In genomic region chr1:212791676-212792395, GRCh38 we compare ENCODE assay signal across 8 cellular contexts. TPM values are rescaled to one million over a fixed set of nuclear protein-coding genes. Genes with fewer than 3 reads are reported as not detected.
A peak's percentile ranks its signal among the peaks of the same experiment; 100 is the strongest.
DNase-seq lines count a peak whose midpoint lies in the region; ATAC-seq, FAIRE-seq and TF ChIP-seq lines count a peak whose summit lies in the region.

Gene NSL1 (minus strand): TSS chr1:212791777. CDS start chr1:212791763, 14 bp downstream.
Gene TATDN3 (plus strand): TSS chr1:212791894. CDS start chr1:212791922, 28 bp downstream.

- peaks cover 8% of the 10 kb centered on the region for H3K36me3 ChIP-seq in BE2C

- H3K4me3 ChIP-seq in BE2C (ENCODE audit: low read depth, low read length): peak within 1 kb of the TSS; percentile 96

- H3K27ac ChIP-seq in cingulate gyrus (ENCODE audit: low read depth, low read length): peak within 1 kb of the TSS; percentile 97

- H3K9me3 ChIP-seq in BE2C: no peaks in the 10 kb centered on the region

- FAIRE-seq in GM19239 (lab: Jason Lieb, UNC): peak; percentile 98

- H3K4me1 ChIP-seq in BE2C: no peaks in the 10 kb centered on the region

- DNase-seq in BE2C (peak; percentile 89), GM19239 (ENCODE audit: insufficient read length, low spot score) (peak; percentile 49), NCI-H510A treated with DMSO at 0.1 percent for 48 hours (lab: John Stamatoyannopoulos, UW) (peak; percentile 89), kidney tubule cell (ENCODE audit: low spot score) (peak; percentile 92)
- DNase-seq in activated CD4-positive, alpha-beta T cell treated with anti-CD3 and anti-CD28 coated beads for 4 hours: peak; percentile 85 to 96
- peak; percentile 84 to 99 for DNase-seq in stimulated activated CD4-positive, alpha-beta T cell treated with anti-CD3 and anti-CD28 coated beads, Interleukin-1b, Interleukin-23, amount 100 ng/mL, for 1 hour (ENCODE audit: low read depth in 2 of 2)

- peak; percentile 71 for ATAC-seq in HG03442 (IDR thresholded peaks at IDR 0.05; ENCODE audit: unreplicated experiment)

- H3K27me3 ChIP-seq in BE2C: no peaks in the 10 kb centered on the region

- TF ChIP-seq CTCF in BE2C (IDR thresholded peaks at IDR 0.05; ENCODE audit: low read depth, low read length): no peak

RNA-seq across cellular contexts. Expression of gene NSL1, which starts in this region (rescaled TPM):
- polyA plus RNA-seq in BE2C (2012; ENCODE audit: insufficient read depth, insufficient read length, low read depth): 49.4 TPM

RNA-seq across cellular contexts. Expression of gene TATDN3, which starts in this region (rescaled TPM):
- 22.2 TPM for polyA plus RNA-seq in BE2C (2012; ENCODE audit: insufficient read depth, insufficient read length, low read depth)

Comparison
In these comparisons a context has a peak if more than half of its experiments do, and no peak if none do; other contexts are left out.
1. Peak in every context shown above with its lines: DNase-seq, ATAC-seq, H3K4me3 ChIP-seq and H3K27ac ChIP-seq.